9 cellular contexts compared by ENCODE assay signal in the genomic region with DNA sequence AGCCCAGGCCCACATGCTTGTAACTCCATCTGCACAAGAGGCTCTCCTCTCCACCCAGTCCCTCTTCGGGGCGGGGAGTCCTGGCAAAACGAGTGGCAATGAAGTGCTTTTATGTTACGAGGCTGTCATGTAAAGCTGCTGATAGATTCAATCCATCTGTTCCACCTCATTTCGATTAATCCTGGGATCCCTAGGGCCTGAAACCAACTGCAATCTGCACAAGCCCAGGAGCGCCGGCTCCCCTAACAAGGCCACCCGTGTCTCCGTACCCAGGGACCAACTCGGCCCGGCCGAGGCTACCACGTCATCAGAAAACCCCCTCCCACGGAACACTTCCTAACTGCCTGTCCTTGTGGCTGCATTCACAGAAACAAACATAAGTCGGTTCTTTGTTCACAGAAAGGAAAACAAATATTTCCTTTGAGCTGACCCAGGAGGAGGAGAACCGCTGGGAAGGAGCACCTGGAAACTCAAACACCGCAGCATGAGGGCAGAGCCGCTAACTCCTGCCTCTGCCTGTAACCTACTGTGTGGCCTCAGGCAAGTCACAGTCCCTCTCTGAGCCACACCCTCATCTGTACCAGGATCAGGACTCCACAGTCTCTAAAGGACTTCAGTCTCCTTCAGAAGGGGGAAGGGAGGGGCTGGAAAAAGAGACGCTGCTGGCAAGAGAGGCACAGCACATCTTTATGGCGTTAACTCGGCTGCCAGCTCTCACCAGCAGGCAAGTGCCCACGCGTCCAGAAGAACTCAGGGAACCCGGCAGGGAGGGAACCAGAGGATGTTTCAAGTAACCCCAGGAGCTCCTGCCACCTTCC. TPM values are rescaled to one million over a fixed set of nuclear protein-coding genes. Genes with fewer than 3 reads are reported as not detected.
DNase-seq lines count a peak whose midpoint lies in the region; ATAC-seq, FAIRE-seq and TF ChIP-seq lines count a peak whose summit lies in the region.
"Had no signal": no experiment of that assay in that cellular context is flagged by ENCODE, and none has a peak within 500 bp of the region (broad histone marks: within the 10 kb centered on the region; RNA-seq: fewer than 3 reads in every experiment).

No MANE protein-coding gene starts in this region.

- no peak for TF ChIP-seq CTCF in GM06990 (IDR thresholded peaks at IDR 0.05; ENCODE audit: insufficient read depth, low read length, poor library complexity, severe bottlenecking)
- peak in 1 of 7 experiments; percentile 14 for TF ChIP-seq CTCF in body of pancreas (IDR thresholded peaks at IDR 0.05)

- no peaks in the 10 kb centered on the region; the same call in 1 of the 2 replicates for H3K36me3 ChIP-seq in GM06990 (ENCODE audit: control insufficient read depth, insufficient read depth, low read length)
- no peaks in the 10 kb centered on the region for H3K36me3 ChIP-seq in body of pancreas (replicated peaks in 1 of 2; ENCODE audit: insufficient read depth in 1 of 2, low read depth in 2 of 2)
- H3K36me3 ChIP-seq: heart right ventricle had no signal

- WGBS in body of pancreas, 2 donors, result 34 to 62% methylated on average over 11 to 24 of the region's 24 CpGs

- TF ChIP-seq POLR2A in body of pancreas (IDR thresholded peaks at IDR 0.05) (no peak), H54 (IDR thresholded peaks at IDR 0.05; ENCODE audit: low read depth, low read length) (no peak)

- H3K27ac ChIP-seq in body of pancreas, result peak overlapping the region; percentile 56 to 71 (median 68)

- FAIRE-seq in H54 (lab: Jason Lieb, UNC), result no peak

- CTCF ChIA-PET in HEK293T (lab: Yijun Ruan, JAX), result interaction anchor here (0.6 to 1.2 kb wide), 2 partner anchors 9 to 83 kb away, joined by 3 to 4 read pairs; no protein-coding TSS in a partner anchor

- POLR2A ChIA-PET in HEK293T (lab: Yijun Ruan, JAX), result no interaction called here

- H3K4me3 ChIP-seq in GM06990 (replicated peaks; ENCODE audit: low read depth, low read length) (peak overlapping the region; percentile 33), body of pancreas (no peak overlapping the region)
- H3K4me3 ChIP-seq: heart right ventricle had no signal

- H3K27me3 ChIP-seq in GM06990 (replicated peaks; ENCODE audit: control insufficient read depth, insufficient read depth, low read length) (no peaks in the 10 kb centered on the region), body of pancreas (no peaks in the 10 kb centered on the region)

- peaks cover 46% of the 10 kb centered on the region for H3K4me1 ChIP-seq in body of pancreas

- intact Hi-C loops in body of pancreas (cut with DNase I), result no loop called here
- intact Hi-C loops in posterior cingulate gyrus (cut with DNase I), result no loop called here

- ATAC-seq in body of pancreas, result peak; percentile 49
- ATAC-seq in GM21528 (IDR thresholded peaks at IDR 0.05; ENCODE audit: low FRiP score, unreplicated experiment), result no peak

- no peak for DNase-seq in GM06990 (ENCODE audit: extremely low read depth, insufficient read length)
- DNase-seq in NCI-H524 (lab: John Stamatoyannopoulos, UW), result peak; percentile 99 to 100
- peak in 3 of 4 donors; percentile 48 to 61 (median 59) for DNase-seq in body of pancreas
- peak in 8 of 10 donors; percentile 37 to 94 (median 64) for DNase-seq in posterior cingulate gyrus
- no peak for DNase-seq in H54 (ENCODE audit: insufficient read length, low spot score)
- no peak for DNase-seq in OCI-M1 (lab: John Stamatoyannopoulos, UW)
- DNase-seq in HEK293T (ENCODE audit: extremely low spot score), result no peak
- DNase-seq: heart right ventricle had no signal

- no peaks in the 10 kb centered on the region for H3K9me3 ChIP-seq in body of pancreas
- H3K9me3 ChIP-seq: heart right ventricle had no signal

TF ChIP-seq in HEK293T, 16 proteins besides CTCF, POLR2A, EP300 and RAD21:
- no peak for TF ChIP-seq FOXM1 (IDR thresholded peaks at IDR 0.05; ENCODE audit: borderline replicate concordance)
- no peak for TF ChIP-seq TARDBP (IDR thresholded peaks at IDR 0.05)
- TF ChIP-seq NFRKB (IDR thresholded peaks at IDR 0.05), result no peak
- no peak for TF ChIP-seq ZNF384 (IDR thresholded peaks at IDR 0.05)
- TF ChIP-seq SUZ12 (IDR thresholded peaks at IDR 0.05), result no peak
- no peak for TF ChIP-seq BHLHE40 (IDR thresholded peaks at IDR 0.05; ENCODE audit: borderline replicate concordance)
- TF ChIP-seq FOXA1 (IDR thresholded peaks at IDR 0.05), result no peak
- TF ChIP-seq ARNT (IDR thresholded peaks at IDR 0.05), result no peak
- no peak for TF ChIP-seq ELF4 (IDR thresholded peaks at IDR 0.05)
- TF ChIP-seq, protein P1, sequence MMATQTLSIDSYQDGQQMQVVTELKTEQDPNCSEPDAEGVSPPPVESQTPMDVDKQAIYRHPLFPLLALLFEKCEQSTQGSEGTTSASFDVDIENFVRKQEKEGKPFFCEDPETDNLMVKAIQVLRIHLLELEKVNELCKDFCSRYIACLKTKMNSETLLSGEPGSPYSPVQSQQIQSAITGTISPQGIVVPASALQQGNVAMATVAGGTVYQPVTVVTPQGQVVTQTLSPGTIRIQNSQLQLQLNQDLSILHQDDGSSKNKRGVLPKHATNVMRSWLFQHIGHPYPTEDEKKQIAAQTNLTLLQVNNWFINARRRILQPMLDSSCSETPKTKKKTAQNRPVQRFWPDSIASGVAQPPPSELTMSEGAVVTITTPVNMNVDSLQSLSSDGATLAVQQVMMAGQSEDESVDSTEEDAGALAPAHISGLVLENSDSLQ (IDR thresholded peaks at IDR 0.05), result no peak
- TF ChIP-seq L3MBTL2 (conservative IDR thresholded peaks at IDR 0.05), result no peak
- no peak for TF ChIP-seq CTBP1 (IDR thresholded peaks at IDR 0.05; ENCODE audit: borderline replicate concordance)
- TF ChIP-seq SP1 (IDR thresholded peaks at IDR 0.05), result no peak
- no peak for TF ChIP-seq LEF1 (IDR thresholded peaks at IDR 0.05; ENCODE audit: borderline replicate concordance)
- no peak for TF ChIP-seq HDGF (IDR thresholded peaks at IDR 0.05; ENCODE audit: borderline replicate concordance)
- no peak for TF ChIP-seq FOXK2 (IDR thresholded peaks at IDR 0.05)
TF ChIP-seq in HEK293T: peak in this region for 0.

RNA-seq across cellular contexts. Expression of a gene that starts 47.8 kb away (rescaled TPM):
- 10 to 100 TPM; 36.3 to 57.4 TPM for total RNA-seq in body of pancreas

Comparison
In these comparisons a context has a peak if more than half of its experiments do, and no peak if none do; other contexts are left out.
1. DNase-seq: peak in NCI-H524 (2 of 2), body of pancreas (3 of 4) and posterior cingulate gyrus (8 of 10); none in GM06990 (single experiment), H54 (single experiment), OCI-M1 (single experiment) and HEK293T (single experiment).